In the genomic region with DNA sequence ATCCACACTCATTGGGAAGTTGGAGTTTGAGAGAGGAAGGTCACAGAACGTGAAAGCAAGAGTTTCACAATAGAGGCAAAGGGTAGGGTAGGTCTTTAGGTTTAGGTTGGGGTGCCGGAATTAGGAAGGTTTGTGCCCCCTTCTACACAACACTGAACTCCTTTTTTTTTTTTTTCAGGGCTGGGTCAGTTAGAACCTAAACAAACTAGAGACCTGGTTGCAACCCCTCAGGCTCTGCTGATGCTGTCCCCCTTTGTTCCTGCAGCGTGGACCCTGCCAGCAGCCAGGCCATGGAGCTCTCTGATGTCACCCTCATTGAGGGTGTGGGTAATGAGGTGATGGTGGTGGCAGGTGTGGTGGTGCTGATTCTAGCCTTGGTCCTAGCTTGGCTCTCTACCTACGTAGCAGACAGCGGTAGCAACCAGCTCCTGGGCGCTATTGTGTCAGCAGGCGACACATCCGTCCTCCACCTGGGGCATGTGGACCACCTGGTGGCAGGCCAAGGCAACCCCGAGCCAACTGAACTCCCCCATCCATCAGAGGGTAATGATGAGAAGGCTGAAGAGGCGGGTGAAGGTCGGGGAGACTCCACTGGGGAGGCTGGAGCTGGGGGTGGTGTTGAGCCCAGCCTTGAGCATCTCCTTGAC, we compare ENCODE assay signal across 13 cellular contexts. TPM values are rescaled to one million over a fixed set of nuclear protein-coding genes. Genes with fewer than 3 reads are reported as not detected.
DNase-seq lines count a peak whose midpoint lies in the region; ATAC-seq and TF ChIP-seq lines count a peak whose summit lies in the region.
"Had no signal": no experiment of that assay in that cellular context is flagged by ENCODE, and none has a peak within 500 bp of the region (broad histone marks: within the 10 kb centered on the region; RNA-seq: fewer than 3 reads in every experiment).

No MANE protein-coding gene starts in this region.

- BruUV-seq in Caco-2 (replicated peaks; lab: Mats Ljungman, UMichigan): no TSS peak

- peaks cover 35% of the 10 kb centered on the region for H3K36me3 Mint-ChIP-seq in activated CD8-positive, alpha-beta T cell treated with anti-CD3 and anti-CD28 coated beads, Interleukin-2, amount 10 ng/mL, durations not matched to agents 7 days and 5 days (ENCODE audit: low read depth)
- H3K36me3 Mint-ChIP-seq in type B pancreatic cell: peaks cover 7% of the 10 kb centered on the region
- peaks cover 77% of the 10 kb centered on the region for H3K36me3 Mint-ChIP-seq in Caco-2 (ENCODE audit: insufficient read depth, unreplicated experiment)

- H3K27me3 ChIP-seq in left ventricle myocardium inferior (ENCODE audit: low read depth) (no peaks in the 10 kb centered on the region), right atrium auricular region (no peaks in the 10 kb centered on the region), lower lobe of right lung (ENCODE audit: low read depth) (no peaks in the 10 kb centered on the region), Caco-2 (replicated peaks; ENCODE audit: control insufficient read depth, insufficient read depth, low read length) (no peaks in the 10 kb centered on the region)
- H3K27me3 ChIP-seq: brain microvascular endothelial cell had no signal

- H3K4me1 Mint-ChIP-seq in activated CD8-positive, alpha-beta T cell treated with anti-CD3 and anti-CD28 coated beads, Interleukin-2, amount 10 ng/mL, durations not matched to agents 7 days and 5 days (ENCODE audit: low read depth): peaks cover 33% of the 10 kb centered on the region
- H3K4me1 Mint-ChIP-seq in type B pancreatic cell (ENCODE audit: unreplicated experiment) (peaks cover 30% of the 10 kb centered on the region), Caco-2 (ENCODE audit: low read depth, unreplicated experiment) (peaks cover 18% of the 10 kb centered on the region)

- CTCF ChIA-PET in activated CD8-positive, alpha-beta T cell treated with anti-CD3 and anti-CD28 coated beads, Interleukin-2, amount 10 ng/mL, durations not matched to agents 7 days and 5 days (lab: Charles Lee): interaction anchor here (0.7 to 1.1 kb wide), 2 partner anchors 156 to 166 kb away, joined by 3 read pairs; partner anchors contain the start of gene GRN
- CTCF ChIA-PET in Caco-2 (lab: Charles Lee): no interaction called here

- no peaks in the 10 kb centered on the region for H3K27me3 Mint-ChIP-seq in activated CD8-positive, alpha-beta T cell treated with anti-CD3 and anti-CD28 coated beads, Interleukin-2, amount 10 ng/mL, durations not matched to agents 7 days and 5 days (ENCODE audit: low read depth)
- no peaks in the 10 kb centered on the region for H3K27me3 Mint-ChIP-seq in type B pancreatic cell
- no peaks in the 10 kb centered on the region for H3K27me3 Mint-ChIP-seq in Caco-2 (ENCODE audit: insufficient read depth, unreplicated experiment)

- H3K27ac Mint-ChIP-seq in activated CD8-positive, alpha-beta T cell treated with anti-CD3 and anti-CD28 coated beads, Interleukin-2, amount 10 ng/mL, durations not matched to agents 7 days and 5 days: no peak overlapping the region
- H3K27ac Mint-ChIP-seq in type B pancreatic cell (peak overlapping the region; percentile 99), Caco-2 (ENCODE audit: unreplicated experiment) (no peak overlapping the region)

- no peak for DNase-seq in left ventricle myocardium inferior
- no peak for DNase-seq in right atrium auricular region (ENCODE audit: low spot score)
- no peak for DNase-seq in activated CD8-positive, alpha-beta T cell treated with anti-CD3 and anti-CD28 coated beads, Interleukin-2, amount 10 ng/mL, durations not matched to agents 7 days and 5 days
- no peak for DNase-seq in lower lobe of right lung
- no peak for DNase-seq in type B pancreatic cell (ENCODE audit: extremely low spot score, unreplicated experiment)
- DNase-seq in activated CD4-positive, CD25-positive, alpha-beta regulatory T cell (lab: John Stamatoyannopoulos, UW): no peak
- no peak for DNase-seq in Caco-2
- DNase-seq: brain microvascular endothelial cell, midbrain, NCI-H1694, T-helper 1 cell had no signal

- no peaks in the 10 kb centered on the region for H3K9me3 Mint-ChIP-seq in activated CD8-positive, alpha-beta T cell treated with anti-CD3 and anti-CD28 coated beads, Interleukin-2, amount 10 ng/mL, durations not matched to agents 7 days and 5 days (ENCODE audit: insufficient read depth)
- H3K9me3 Mint-ChIP-seq in type B pancreatic cell (no peaks in the 10 kb centered on the region), Caco-2 (ENCODE audit: unreplicated experiment) (no peaks in the 10 kb centered on the region)

- POLR2A ChIA-PET in activated CD8-positive, alpha-beta T cell treated with anti-CD3 and anti-CD28 coated beads, Interleukin-2, amount 10 ng/mL, durations not matched to agents 7 days and 5 days (lab: Charles Lee): interaction anchor here (2.6 kb wide), 1 partner anchor 9 kb away, joined by 22 read pairs; no protein-coding TSS in a partner anchor
- POLR2A ChIA-PET in Caco-2 (lab: Charles Lee): no interaction called here

- no peaks in the 10 kb centered on the region for H3K9me3 ChIP-seq in left ventricle myocardium inferior (replicated peaks)
- no peaks in the 10 kb centered on the region for H3K9me3 ChIP-seq in right atrium auricular region
- H3K9me3 ChIP-seq in lower lobe of right lung: no peaks in the 10 kb centered on the region
- H3K9me3 ChIP-seq in Caco-2: no peaks in the 10 kb centered on the region

- no peak for TF ChIP-seq CTCF in left ventricle myocardium inferior (IDR thresholded peaks at IDR 0.05; ENCODE audit: borderline replicate concordance)
- TF ChIP-seq CTCF in right atrium auricular region (IDR thresholded peaks at IDR 0.05): no peak
- no peak for TF ChIP-seq CTCF in lower lobe of right lung (IDR thresholded peaks at IDR 0.05)
- TF ChIP-seq CTCF in type B pancreatic cell (conservative IDR thresholded peaks at IDR 0.05): no peak
- TF ChIP-seq CTCF in Caco-2 (IDR thresholded peaks at IDR 0.05; ENCODE audit: insufficient read depth in 1 of 2, low read depth in 1 of 2, low read length in 1 of 2, severe bottlenecking in 1 of 2, unreplicated experiment in 1 of 2): no peak

- H3K36me3 ChIP-seq in left ventricle myocardium inferior: peaks cover 43% of the 10 kb centered on the region
- H3K36me3 ChIP-seq in right atrium auricular region: peaks cover 28% of the 10 kb centered on the region
- peaks cover 41% of the 10 kb centered on the region for H3K36me3 ChIP-seq in lower lobe of right lung
- 0 out of 2 replicates have a peak, but pooled peaks cover 3% of the 10 kb centered on the region for H3K36me3 ChIP-seq in Caco-2 (ENCODE audit: control insufficient read depth, insufficient read depth, low read length)

- no peak for ATAC-seq in activated CD8-positive, alpha-beta T cell treated with anti-CD3 and anti-CD28 coated beads, Interleukin-2, amount 10 ng/mL, durations not matched to agents 7 days and 5 days
- ATAC-seq in lower lobe of right lung (no peak), GM18520 (IDR thresholded peaks at IDR 0.05; ENCODE audit: unreplicated experiment) (no peak)

- H3K27ac ChIP-seq in left ventricle myocardium inferior (replicated peaks) (peak overlapping the region; percentile 3), right atrium auricular region (no peak overlapping the region), lower lobe of right lung (no peak overlapping the region)
- H3K27ac ChIP-seq: brain microvascular endothelial cell had no signal

- H3K4me1 ChIP-seq in left ventricle myocardium inferior (peaks cover 40% of the 10 kb centered on the region), right atrium auricular region (peaks cover 0 to 29% of the 10 kb centered on the region in 2 donors), lower lobe of right lung (peaks cover 31% of the 10 kb centered on the region), Caco-2 (peaks cover 29% of the 10 kb centered on the region)

- peak overlapping the region; percentile 97 for H3K4me3 Mint-ChIP-seq in activated CD8-positive, alpha-beta T cell treated with anti-CD3 and anti-CD28 coated beads, Interleukin-2, amount 10 ng/mL, durations not matched to agents 7 days and 5 days
- H3K4me3 Mint-ChIP-seq in type B pancreatic cell (peak overlapping the region; percentile 100), Caco-2 (ENCODE audit: unreplicated experiment) (no peak overlapping the region)

- H3K4me3 ChIP-seq in left ventricle myocardium inferior (peak overlapping the region; percentile 93), right atrium auricular region (no peak overlapping the region), lower lobe of right lung (peak overlapping the region; percentile 96), Caco-2 (ENCODE audit: low read depth, low read length) (no peak overlapping the region)

- intact Hi-C loops in left ventricle myocardium inferior (cut with micrococcal nuclease) (no loop called here), lower lobe of right lung (cut with DNase I) (no loop called here), Caco-2 (cut with micrococcal nuclease; ENCODE audit: unreplicated experiment) (no loop called here)

RNA-seq across cellular contexts. Expression of gene TMUB2, which starts 2.1 kb away (rescaled TPM):
- total RNA-seq in left ventricle myocardium inferior (20.9 TPM), right atrium auricular region (10 to 100 TPM; 26.4 to 26.6 TPM), lower lobe of right lung (41.9 TPM), type B pancreatic cell (ENCODE audit: low replicate concordance) (39.5 and 40.0 TPM in 2 replicates), Caco-2 (2022) (28.4 and 30.3 TPM in 2 replicates)
- 10 to 100 TPM; 26.7 to 27.9 TPM for total RNA-seq in activated CD8-positive, alpha-beta T cell treated with anti-CD3 and anti-CD28 coated beads, Interleukin-2, amount 10 ng/mL, durations not matched to agents 7 days and 5 days

RNA-seq across cellular contexts. Expression of gene ATXN7L3, which starts 10.8 kb away (rescaled TPM):
- total RNA-seq in left ventricle myocardium inferior (28.7 TPM), right atrium auricular region (10 to 100 TPM; 24.5 to 38.9 TPM), lower lobe of right lung (67.4 TPM), type B pancreatic cell (ENCODE audit: low replicate concordance) (96.7 and 111 TPM in 2 replicates), Caco-2 (2022) (91.2 and 92.0 TPM in 2 replicates)
- total RNA-seq in activated CD8-positive, alpha-beta T cell treated with anti-CD3 and anti-CD28 coated beads, Interleukin-2, amount 10 ng/mL, durations not matched to agents 7 days and 5 days: 100 to 1,000 TPM; 116 to 120 TPM

RNA-seq across cellular contexts. Expression of gene ASB16, which starts 18.4 kb away (rescaled TPM):
- total RNA-seq in left ventricle myocardium inferior: 12.9 TPM
- total RNA-seq in right atrium auricular region: 1 to 10 TPM; 8.3 TPM
- under 1 TPM; 0.26 to 0.42 TPM for total RNA-seq in activated CD8-positive, alpha-beta T cell treated with anti-CD3 and anti-CD28 coated beads, Interleukin-2, amount 10 ng/mL, durations not matched to agents 7 days and 5 days
- total RNA-seq in lower lobe of right lung: not detected
- total RNA-seq in type B pancreatic cell (ENCODE audit: low replicate concordance): 0.68 TPM in 1 of 2 replicates, not detected in the other
- total RNA-seq in Caco-2 (2022): 0.26 TPM in 1 of 2 replicates, not detected in the other
- total RNA-seq: endothelial cell of umbilical vein had no signal

RNA-seq across cellular contexts. Expression of gene UBTF, which starts 30.6 kb away (rescaled TPM):
- total RNA-seq in left ventricle myocardium inferior: 53.9 TPM
- total RNA-seq in right atrium auricular region: 10 to 100 TPM; 39.3 to 42.3 TPM
- total RNA-seq in activated CD8-positive, alpha-beta T cell treated with anti-CD3 and anti-CD28 coated beads, Interleukin-2, amount 10 ng/mL, durations not matched to agents 7 days and 5 days: 100 to 1,000 TPM; 165 to 182 TPM
- total RNA-seq in lower lobe of right lung: 56.7 TPM
- total RNA-seq in type B pancreatic cell (ENCODE audit: low replicate concordance): 85.7 and 101 TPM in 2 replicates
- 66.0 and 74.3 TPM in 2 replicates for total RNA-seq in Caco-2 (2022)

RNA-seq across cellular contexts. Expression of gene HROB, which starts 47.1 kb away (rescaled TPM):
- total RNA-seq in left ventricle myocardium inferior (0.27 TPM), right atrium auricular region (under 1 TPM; 0.59 to 0.94 TPM), lower lobe of right lung (0.50 TPM), type B pancreatic cell (ENCODE audit: low replicate concordance) (5.4 and 10.6 TPM in 2 replicates), Caco-2 (2022) (15.2 and 17.0 TPM in 2 replicates)
- 10 to 100 TPM; 16.4 to 18.0 TPM for total RNA-seq in activated CD8-positive, alpha-beta T cell treated with anti-CD3 and anti-CD28 coated beads, Interleukin-2, amount 10 ng/mL, durations not matched to agents 7 days and 5 days

Comparison
In these comparisons a context has a peak if more than half of its experiments do, and no peak if none do; other contexts are left out.
1. H3K4me3 ChIP-seq: peak in left ventricle myocardium inferior (single experiment) and lower lobe of right lung (single experiment); none in right atrium auricular region (0 of 2) and Caco-2 (single experiment).